In genomic region chr11:61911701-61912529, GRCh38 we compare ENCODE assay signal across 17 cellular contexts. TPM values are rescaled to one million over a fixed set of nuclear protein-coding genes. Genes with fewer than 3 reads are reported as not detected.
DNase-seq lines count a peak whose midpoint lies in the region; ATAC-seq and TF ChIP-seq lines count a peak whose summit lies in the region.
"Had no signal": no experiment of that assay in that cellular context is flagged by ENCODE, and none has a peak within 500 bp of the region (broad histone marks: within the 10 kb centered on the region; RNA-seq: fewer than 3 reads in every experiment).

No MANE protein-coding gene starts in this region.

- DNase-seq in CD14-positive monocyte (ENCODE audit: low spot score): peak; percentile 38
- peak; percentile 42 for DNase-seq in UCSD-AML1 (lab: John Stamatoyannopoulos, UW; ENCODE audit: unreplicated experiment)
- peak; percentile 50 for DNase-seq in islet precursor cell
- DNase-seq in sciatic nerve (ENCODE audit: low spot score): peak; percentile 67
- DNase-seq in foreskin fibroblast: no peak
- DNase-seq in stimulated activated naive CD8-positive, alpha-beta T cell treated with anti-CD3 and anti-CD28 coated beads, Interleukin-15, amount 100 ng/mL, for 72 hours: no peak
- no peak for DNase-seq in GOT3 (lab: John Stamatoyannopoulos, UW)
- DNase-seq in DMS153 treated with DMSO at 0.1 percent for 48 hours (lab: John Stamatoyannopoulos, UW; ENCODE audit: unreplicated experiment): no peak
- DNase-seq: effector memory CD4-positive, alpha-beta T cell; GM23248; NCI-H2029 treated with DMSO at 0.1 percent for 48 hours; T-helper 1 cell had no signal

- H3K4me3 ChIP-seq in foreskin fibroblast (ENCODE audit: low read depth in 1 of 2, low read length in 2 of 2): no peak overlapping the region
- H3K4me3 ChIP-seq: GM23248, prostate gland had no signal

- peak overlapping the region in 1 of 2 donors; percentile 74 for H3K4me3 Mint-ChIP-seq in CD14-positive monocyte
- H3K4me3 Mint-ChIP-seq in stimulated activated naive CD8-positive, alpha-beta T cell treated with anti-CD3 and anti-CD28 coated beads, Interleukin-15, amount 100 ng/mL, for 72 hours: no peak overlapping the region

- peaks cover 32% of the 10 kb centered on the region for H3K4me1 Mint-ChIP-seq in CD14-positive monocyte
- H3K4me1 Mint-ChIP-seq in stimulated activated naive CD8-positive, alpha-beta T cell treated with anti-CD3 and anti-CD28 coated beads, Interleukin-15, amount 100 ng/mL, for 72 hours: peaks cover 5% of the 10 kb centered on the region

- peak overlapping the region in 5 of 7 donors; percentile 6 to 87 (median 38) for H3K27ac Mint-ChIP-seq in CD14-positive monocyte
- peak overlapping the region in 1 of 2 donors; percentile 60 for H3K27ac Mint-ChIP-seq in stimulated activated naive CD8-positive, alpha-beta T cell treated with anti-CD3 and anti-CD28 coated beads, Interleukin-15, amount 100 ng/mL, for 72 hours

- H3K36me3 Mint-ChIP-seq in CD14-positive monocyte: no peaks in the 10 kb centered on the region
- H3K36me3 Mint-ChIP-seq: activated naive CD4-positive, alpha-beta T cell treated with anti-CD3 and anti-CD28 coated beads, Interleukin-2, amount 50 U/mL, for 72 hours had no signal

- no peak for TF ChIP-seq CTCF in CD14-positive monocyte (IDR thresholded peaks at IDR 0.05)
- TF ChIP-seq CTCF in foreskin fibroblast (IDR thresholded peaks at IDR 0.05; ENCODE audit: low read depth, low read length): no peak

- intact Hi-C loops in CD14-positive monocyte (cut with micrococcal nuclease) (no loop called here), sciatic nerve (cut with DNase I) (no loop called here)

- peaks cover 32 to 48% (median 35%) of the 10 kb centered on the region in 3 donors for H3K27me3 Mint-ChIP-seq in CD14-positive monocyte (ENCODE audit: low read depth in 3 of 3)
- peaks cover 55% of the 10 kb centered on the region for H3K27me3 Mint-ChIP-seq in stimulated activated naive CD8-positive, alpha-beta T cell treated with anti-CD3 and anti-CD28 coated beads, Interleukin-15, amount 100 ng/mL, for 72 hours

- ATAC-seq in sciatic nerve: no peak
- ATAC-seq in stimulated activated naive CD8-positive, alpha-beta T cell treated with anti-CD3 and anti-CD28 coated beads, Interleukin-15, amount 100 ng/mL, for 72 hours: no peak
- ATAC-seq: activated CD4-positive, CD25-positive, alpha-beta regulatory T cell treated with anti-CD3 and anti-CD28 coated beads, Interleukin-2, amount 50 U/mL, for 24 hours; activated naive CD4-positive, alpha-beta T cell treated with anti-CD3 and anti-CD28 coated beads, Interleukin-2, amount 50 U/mL, for 72 hours had no signal

- peaks cover 0 to 10% (median 3%) of the 10 kb centered on the region in 7 donors for H3K9me3 Mint-ChIP-seq in CD14-positive monocyte
- H3K9me3 Mint-ChIP-seq in stimulated activated naive CD8-positive, alpha-beta T cell treated with anti-CD3 and anti-CD28 coated beads, Interleukin-15, amount 100 ng/mL, for 72 hours: no peaks in the 10 kb centered on the region
- H3K9me3 Mint-ChIP-seq: activated naive CD4-positive, alpha-beta T cell treated with anti-CD3 and anti-CD28 coated beads, Interleukin-2, amount 50 U/mL, for 72 hours had no signal

RNA-seq across cellular contexts. Expression of gene RAB3IL1, which starts 5.5 kb away (rescaled TPM):
- not detected for polyA plus RNA-seq in CD14-positive monocyte
- 70.5 TPM for total RNA-seq in sciatic nerve
- total RNA-seq: mononuclear cell had no signal

RNA-seq across cellular contexts. Expression of gene FADS3, which starts 20.6 kb away (rescaled TPM):
- 1 to 10 TPM; 2.5 to 5.8 TPM for polyA plus RNA-seq in CD14-positive monocyte
- 127 TPM for total RNA-seq in sciatic nerve

RNA-seq across cellular contexts. Expression of gene BEST1, which starts 38.2 kb away (rescaled TPM):
- polyA plus RNA-seq in CD14-positive monocyte: 1 to 10 TPM; 5.9 to 7.4 TPM
- total RNA-seq in sciatic nerve: 31.3 TPM
- total RNA-seq: HT1080 had no signal

RNA-seq across cellular contexts. Expression of gene FTH1, which starts 55.5 kb away (rescaled TPM):
- polyA plus RNA-seq in CD14-positive monocyte: over 10,000 TPM in 1 of 2 donors, 1,000 to 10,000 TPM in 1; 8,968 to 11,239 TPM
- total RNA-seq in sciatic nerve: 4,297 TPM

Comparison
In these comparisons a context has a peak if more than half of its experiments do, and no peak if none do; other contexts are left out.
1. DNase-seq: peak in CD14-positive monocyte (single experiment), UCSD-AML1 (single experiment), islet precursor cell (single experiment) and sciatic nerve (single experiment); none in foreskin fibroblast (0 of 2), stimulated activated naive CD8-positive, alpha-beta T cell treated with anti-CD3 and anti-CD28 coated beads, Interleukin-15, amount 100 ng/mL, for 72 hours (0 of 2), GOT3 (single experiment) and DMS153 treated with DMSO at 0.1 percent for 48 hours (single experiment).